In the genomic region with DNA sequence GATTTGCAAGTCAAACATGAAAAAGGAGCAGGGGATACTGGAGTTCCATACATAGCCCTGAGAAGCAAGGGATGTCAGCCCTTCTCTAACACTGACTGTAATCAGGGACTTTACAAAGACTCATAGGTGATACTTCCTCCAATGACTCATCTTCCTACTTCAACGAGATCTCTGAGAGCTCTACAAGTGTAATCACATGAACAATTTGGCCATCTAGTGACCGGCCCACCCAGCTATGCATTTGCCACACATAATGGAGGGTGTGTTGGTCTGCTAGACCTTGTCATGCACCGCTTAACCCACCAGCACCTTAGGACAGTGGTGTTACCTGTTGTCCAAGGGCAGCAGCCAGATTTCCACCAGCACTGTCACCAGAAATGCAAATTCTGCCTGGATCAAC, we compare ENCODE assay signal across 8 cellular contexts.
DNase-seq lines count a peak whose midpoint lies in the region; ATAC-seq lines count a peak whose summit lies in the region.

No MANE protein-coding gene starts in this region.

- ATAC-seq in GM18517 (IDR thresholded peaks at IDR 0.05; ENCODE audit: unreplicated experiment): peak; percentile 99
- peak; percentile 99 for ATAC-seq in GM21576 (IDR thresholded peaks at IDR 0.05; ENCODE audit: unreplicated experiment)

- DNase-seq in HT1080 (ENCODE audit: low read depth): peak; percentile 81
- DNase-seq in iPS-NIHi7 (ENCODE audit: extremely low spot score): peak; percentile 15
- no peak for DNase-seq in T1000 (lab: John Stamatoyannopoulos, UW)
- DNase-seq in SKM-1 treated with dmso at 0.1 percent for 144 hours (lab: John Stamatoyannopoulos, UW; ENCODE audit: unreplicated experiment): no peak
- no peak for DNase-seq in hypothalamus (lab: John Stamatoyannopoulos, UW)
- DNase-seq in NCI-H146 (lab: John Stamatoyannopoulos, UW): no peak

Comparison
In these comparisons a context has a peak if more than half of its experiments do, and no peak if none do; other contexts are left out.
1. DNase-seq: peak in HT1080 (single experiment) and iPS-NIHi7 (single experiment); none in T1000 (single experiment), SKM-1 treated with dmso at 0.1 percent for 144 hours (single experiment), hypothalamus (0 of 51) and NCI-H146 (single experiment).